In the genomic region with DNA sequence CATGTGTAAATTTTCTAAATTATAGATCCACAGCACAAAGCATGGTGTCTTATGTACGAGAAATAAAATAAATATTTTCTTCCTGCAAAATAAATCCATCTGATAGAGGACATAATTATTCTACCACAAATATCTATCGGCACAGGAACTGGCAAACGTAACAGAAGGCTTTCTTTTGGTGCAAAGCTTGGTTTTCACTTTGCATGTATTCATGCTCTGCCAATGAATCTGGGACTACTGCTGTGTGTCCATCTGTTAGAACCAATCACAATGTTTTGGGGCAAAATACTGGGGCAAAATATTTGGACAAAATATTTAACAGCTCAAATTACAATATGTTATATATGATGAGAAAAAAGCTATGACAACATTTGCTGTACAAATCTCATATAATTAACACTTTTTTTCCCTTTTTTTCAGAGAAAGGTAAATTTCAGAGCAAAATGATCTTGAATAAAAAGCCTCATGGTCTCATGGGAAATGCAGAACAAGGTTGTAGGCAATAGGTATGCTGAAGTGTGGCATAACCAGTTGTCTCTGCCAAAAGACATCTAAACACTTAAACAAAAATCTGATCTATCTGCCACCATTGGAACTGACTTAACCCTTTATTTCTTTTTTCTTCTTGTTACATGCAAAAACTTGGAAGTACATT, we compare ENCODE assay signal across 28 cellular contexts.
"Had no signal": no experiment of that assay in that cellular context is flagged by ENCODE, and none has a peak within 500 bp of the region (broad histone marks: within the 10 kb centered on the region; RNA-seq: fewer than 3 reads in every experiment).

No MANE protein-coding gene starts in this region.

- H3K4me1 ChIP-seq: breast epithelium, colonic mucosa had no signal

- H3K9me3 ChIP-seq: ascending aorta, breast epithelium, colonic mucosa had no signal

- FAIRE-seq: endometrium, endothelial cell of umbilical vein, frontal cortex had no signal

- H3K36me3 ChIP-seq: ascending aorta, breast epithelium, cardiac muscle cell, colonic mucosa had no signal

- H3K4me3 ChIP-seq: ascending aorta, breast epithelium, cardiac muscle cell, colonic mucosa had no signal

- H3K27me3 ChIP-seq: ascending aorta, breast epithelium, cardiac muscle cell, colonic mucosa had no signal

- DNase-seq: activated CD4-positive, alpha-beta memory T cell treated with anti-CD3 and anti-CD28 coated beads, Interleukin-2, amount 10 ng/mL, durations not matched to agents 7 days and 5 days; activated CD4-positive, alpha-beta T cell treated with anti-CD3 and anti-CD28 coated beads for 36 hours; activated CD4-positive, alpha-beta T cell treated with anti-CD3 and anti-CD28 coated beads, Interleukin-2, amount 10 ng/mL, durations not matched to agents 24 days and 14 days; activated CD4-positive, alpha-beta T cell treated with anti-CD3 and anti-CD28 coated beads, Interleukin-2, amount 50 U/mL, for 4 hours; activated CD4-positive, CD25-positive, alpha-beta regulatory T cell; activated CD4-positive, CD25-positive, alpha-beta regulatory T cell treated with anti-CD3 and anti-CD28 coated beads, Interleukin-2, amount 50 U/mL, for 72 hours; activated CD8-positive, alpha-beta memory T cell treated with anti-CD3 and anti-CD28 coated beads, Interleukin-2, amount 50 U/mL, for 48 hours; activated gamma-delta T cell; activated naive CD4-positive, alpha-beta T cell; activated naive CD4-positive, alpha-beta T cell treated with anti-CD3 and anti-CD28 coated beads, Interleukin-2, amount 10 ng/mL, durations not matched to agents 7 days and 5 days; activated naive CD8-positive, alpha-beta T cell treated with anti-CD3 and anti-CD28 coated beads, Interleukin-2, amount 10 ng/mL, durations not matched to agents 7 days and 5 days; activated T-cell treated with anti-CD3 and anti-CD28 coated beads for 4 hours; activated T-cell treated with anti-CD3 and anti-CD28 coated beads, Interleukin-2, amount 50 U/mL, for 24 hours; activated T-cell treated with anti-CD3 and anti-CD28 coated beads, Interleukin-2, amount 50 U/mL, for 72 hours; central memory CD4-positive, alpha-beta T cell; colonic mucosa; effector CD8-positive, alpha-beta T cell; foreskin fibroblast; head of caudate nucleus; hippocampal formation; T-helper 2 cell had no signal

- H3K27ac ChIP-seq: breast epithelium, cardiac muscle cell, colonic mucosa, epithelial cell of prostate had no signal
